In the genomic region with DNA sequence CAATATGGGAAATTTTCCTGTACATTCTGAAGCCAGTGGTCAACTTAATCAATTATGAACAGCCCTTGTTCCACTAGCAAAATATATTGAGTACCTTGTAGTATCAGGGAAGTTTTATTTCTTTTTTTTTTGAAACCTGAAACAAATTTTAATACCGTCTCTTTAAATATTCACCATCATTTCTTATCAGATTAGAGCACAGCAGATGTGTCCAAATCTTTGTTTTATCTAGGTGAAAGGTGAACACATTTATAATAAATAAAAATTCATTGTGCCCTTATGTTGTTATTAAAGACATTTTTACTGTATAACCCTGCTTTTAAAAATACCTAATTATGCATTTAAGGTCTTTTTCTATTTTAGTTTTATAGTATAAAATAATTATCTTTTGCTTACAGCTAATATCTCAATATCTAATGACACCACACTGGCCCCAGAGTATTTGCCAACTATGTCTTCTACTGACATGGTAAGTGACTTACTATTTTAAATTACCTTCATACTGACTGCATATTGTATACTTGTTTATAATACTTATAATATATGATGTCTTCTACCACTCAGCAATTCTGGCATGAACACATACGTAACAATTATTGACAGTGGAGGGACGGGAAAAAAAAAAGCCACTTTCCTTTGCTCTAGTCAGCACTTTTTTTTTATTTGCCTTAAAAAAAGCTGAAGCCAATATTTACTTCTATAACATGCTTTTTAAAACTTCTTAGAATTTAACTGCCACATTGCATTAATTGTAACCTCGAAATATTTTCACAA, we compare ENCODE assay signal across 3 cellular contexts.
TF ChIP-seq lines count a peak whose summit lies in the region.

No MANE protein-coding gene starts in this region.

TF ChIP-seq in A549, 52 proteins besides CTCF, POLR2A, EP300 and RAD21:
- TF ChIP-seq GATA3 (IDR thresholded peaks at IDR 0.05; ENCODE audit: borderline replicate concordance) = no peak
- peak; percentile 36 for TF ChIP-seq MAFK (IDR thresholded peaks at IDR 0.05; ENCODE audit: partially characterized antibody)
TF ChIP-seq in A549: peak in this region for 1.

TF ChIP-seq in K562, 482 proteins besides CTCF, POLR2A, EP300 and RAD21:
- TF ChIP-seq ZNF124 (CRISPR knock-in tag; IDR thresholded peaks at IDR 0.05) (no peak), ZNF316 (IDR thresholded peaks at IDR 0.05) (peak; percentile 41; the same call in 1 of the 2 replicates)

TF ChIP-seq in GM12891, 5 proteins besides CTCF, POLR2A, EP300 and RAD21:
- TF ChIP-seq POU2F2 (IDR thresholded peaks at IDR 0.05; ENCODE audit: low read depth, low read length) = no peak
- TF ChIP-seq SPI1 (IDR thresholded peaks at IDR 0.05; ENCODE audit: low read depth, low read length) = no peak
- no peak for TF ChIP-seq TAF1 (IDR thresholded peaks at IDR 0.05; ENCODE audit: low read depth, low read length)
